In genomic region chr18:11548367-11548766, GRCh38 we compare ENCODE assay signal across 17 cellular contexts.
A peak's percentile ranks its signal among the peaks of the same experiment; 100 is the strongest.
DNase-seq lines count a peak whose midpoint lies in the region; ATAC-seq and TF ChIP-seq lines count a peak whose summit lies in the region.
"Had no signal": no experiment of that assay in that cellular context is flagged by ENCODE, and none has a peak within 500 bp of the region (broad histone marks: within the 10 kb centered on the region; RNA-seq: fewer than 3 reads in every experiment).

No MANE protein-coding gene starts in this region.

- TF ChIP-seq CTCF in brain microvascular endothelial cell (IDR thresholded peaks at IDR 0.05; ENCODE audit: low read depth, low read length, missing control alignments) = peak; percentile 7
- TF ChIP-seq CTCF in esophagus muscularis mucosa (IDR thresholded peaks at IDR 0.05) = no peak
- no peak for TF ChIP-seq CTCF in fibroblast of lung (conservative IDR thresholded peaks at IDR 0.05 in 1 of 2, IDR thresholded peaks at IDR 0.05 in 1 of 2; ENCODE audit: low read depth in 1 of 2, low read length in 2 of 2)
- no peak for TF ChIP-seq CTCF in omental fat pad (IDR thresholded peaks at IDR 0.05)

- no peak for ATAC-seq in stimulated activated naive B cell treated with anti-CD40 and anti-IgM and Interleukin-4, amounts not matched to agents 10 μg/mL and 1 μg/mL and 100 μg/mL, for 72 hours (replicated peaks)
- ATAC-seq in omental fat pad (ENCODE audit: low FRiP score) = no peak
- ATAC-seq: A549; CD8-positive, alpha-beta T cell had no signal

- peaks cover 0 to 3% of the 10 kb centered on the region in 2 donors for H3K27me3 Mint-ChIP-seq in stimulated activated naive B cell treated with anti-CD40 and anti-IgM and Interleukin-4, amounts not matched to agents 10 μg/mL and 1 μg/mL and 100 μg/mL, for 72 hours

- H3K4me1 ChIP-seq in esophagus muscularis mucosa = no peaks in the 10 kb centered on the region
- no peaks in the 10 kb centered on the region for H3K4me1 ChIP-seq in fibroblast of lung (ENCODE audit: control insufficient read depth, extremely low read depth, insufficient read depth, low read length)
- H3K4me1 ChIP-seq: A549; BLaER1 treated with 17β-estradiol and CSF1 and Interleukin-3, amounts not matched to agents 10 nM and 100 nM; Caco-2 had no signal

- H3K9me3 ChIP-seq in esophagus muscularis mucosa (peaks cover 0 to 13% (median 8%) of the 10 kb centered on the region in 4 donors), fibroblast of lung (ENCODE audit: control insufficient read depth, insufficient read depth, low read depth, low read length) (no peaks in the 10 kb centered on the region)

- in situ Hi-C loops in brain microvascular endothelial cell (cut with HindIII; ENCODE audit: low pct_ligation_motif_present, low sequenced_read_pairs) = no loop called here

- H2AFZ ChIP-seq in fibroblast of lung (ENCODE audit: low read length) = no peak overlapping the region

- peaks cover under 1 to 2% of the 10 kb centered on the region in 2 donors for H3K4me1 Mint-ChIP-seq in stimulated activated naive B cell treated with anti-CD40 and anti-IgM and Interleukin-4, amounts not matched to agents 10 μg/mL and 1 μg/mL and 100 μg/mL, for 72 hours

- no peak overlapping the region for H3K4me3 ChIP-seq in brain microvascular endothelial cell (ENCODE audit: low read depth, low read length)
- no peak overlapping the region for H3K4me3 ChIP-seq in esophagus muscularis mucosa
- H3K4me3 ChIP-seq in fibroblast of lung (replicated peaks in 1 of 4; ENCODE audit: control extremely low read depth in 1 of 4, insufficient read depth in 1 of 4, low read depth in 3 of 4, low read length in 4 of 4) = no peak overlapping the region
- H3K4me3 ChIP-seq: A549; BLaER1 treated with 17β-estradiol and CSF1 and Interleukin-3, amounts not matched to agents 10 nM and 100 nM had no signal

- H3K9me3 Mint-ChIP-seq in stimulated activated naive B cell treated with anti-CD40 and anti-IgM and Interleukin-4, amounts not matched to agents 10 μg/mL and 1 μg/mL and 100 μg/mL, for 72 hours = peaks cover 8 to 14% of the 10 kb centered on the region in 2 donors

- H4K20me1 ChIP-seq in fibroblast of lung (ENCODE audit: control insufficient read depth, extremely low read depth, insufficient read depth, low read length) = no peaks in the 10 kb centered on the region
- H4K20me1 ChIP-seq: BLaER1 treated with 17β-estradiol and CSF1 and Interleukin-3, amounts not matched to agents 10 nM and 100 nM had no signal

- no peak for DNase-seq in brain microvascular endothelial cell
- peak; percentile 66 for DNase-seq in esophagus muscularis mucosa (ENCODE audit: extremely low spot score)
- DNase-seq in fibroblast of lung (ENCODE audit: low read depth in 2 of 2) = peak; percentile 10 to 15
- DNase-seq in stimulated activated naive B cell treated with anti-CD40 and anti-IgM and Interleukin-4, amounts not matched to agents 10 μg/mL and 1 μg/mL and 100 μg/mL, for 72 hours = no peak
- DNase-seq in omental fat pad (ENCODE audit: low spot score) = no peak
- DNase-seq: AML-193; Caco-2; Calu3; CD4-positive, alpha-beta T cell; CD8-positive, alpha-beta T cell; DMS79 treated with DMSO at 0.1 percent for 48 hours; GF-D8 had no signal

- no peak for TF ChIP-seq EP300 in esophagus muscularis mucosa (IDR thresholded peaks at IDR 0.05)

- intact Hi-C loops in esophagus muscularis mucosa (cut with DNase I) = no loop called here

- H3K9ac ChIP-seq in fibroblast of lung (ENCODE audit: insufficient read depth, low read length) = no peak overlapping the region
- H3K9ac ChIP-seq: BLaER1 treated with 17β-estradiol and CSF1 and Interleukin-3, amounts not matched to agents 10 nM and 100 nM had no signal

- TF ChIP-seq POLR2A in esophagus muscularis mucosa (IDR thresholded peaks at IDR 0.05; ENCODE audit: low read depth) = no peak

- no peak overlapping the region for H3K4me3 Mint-ChIP-seq in stimulated activated naive B cell treated with anti-CD40 and anti-IgM and Interleukin-4, amounts not matched to agents 10 μg/mL and 1 μg/mL and 100 μg/mL, for 72 hours
- H3K4me3 Mint-ChIP-seq: B cell; CD4-positive, alpha-beta T cell; CD8-positive, alpha-beta T cell had no signal

- H3K4me2 ChIP-seq in fibroblast of lung (ENCODE audit: extremely low read depth, insufficient read depth, low read length) = no peak overlapping the region
- H3K4me2 ChIP-seq: A549; BLaER1 treated with 17β-estradiol and CSF1 and Interleukin-3, amounts not matched to agents 10 nM and 100 nM had no signal

- H3K27ac Mint-ChIP-seq in stimulated activated naive B cell treated with anti-CD40 and anti-IgM and Interleukin-4, amounts not matched to agents 10 μg/mL and 1 μg/mL and 100 μg/mL, for 72 hours = no peak overlapping the region
- H3K27ac Mint-ChIP-seq: B cell; CD4-positive, alpha-beta T cell; CD8-positive, alpha-beta T cell had no signal

- H3K36me3 ChIP-seq in brain microvascular endothelial cell (replicated peaks) = no peaks in the 10 kb centered on the region
- no peaks in the 10 kb centered on the region for H3K36me3 ChIP-seq in esophagus muscularis mucosa
- no peaks in the 10 kb centered on the region for H3K36me3 ChIP-seq in fibroblast of lung (ENCODE audit: control insufficient read depth, insufficient read depth, low read length)

- no peaks in the 10 kb centered on the region for H3K79me2 ChIP-seq in fibroblast of lung (ENCODE audit: control insufficient read depth, insufficient read depth, low read length)

- H3K36me3 Mint-ChIP-seq in stimulated activated naive B cell treated with anti-CD40 and anti-IgM and Interleukin-4, amounts not matched to agents 10 μg/mL and 1 μg/mL and 100 μg/mL, for 72 hours = no peaks in the 10 kb centered on the region
- H3K36me3 Mint-ChIP-seq: CD8-positive, alpha-beta T cell had no signal

- H3K27ac ChIP-seq in brain microvascular endothelial cell (no peak overlapping the region), esophagus muscularis mucosa (replicated peaks in 1 of 4) (no peak overlapping the region), fibroblast of lung (ENCODE audit: insufficient read depth, low read length) (no peak overlapping the region)
- H3K27ac ChIP-seq: 22Rv1; A549; BLaER1 treated with 17β-estradiol and CSF1 and Interleukin-3, amounts not matched to agents 10 nM and 100 nM; C4-2B had no signal

- WGBS in esophagus muscularis mucosa = 78% methylated on average over 1 of the region's 1 CpG

- H3K27me3 ChIP-seq in brain microvascular endothelial cell (replicated peaks) (no peaks in the 10 kb centered on the region), esophagus muscularis mucosa (no peaks in the 10 kb centered on the region), fibroblast of lung (ENCODE audit: control insufficient read depth, insufficient read depth, low read length) (no peaks in the 10 kb centered on the region)

Comparison
In these comparisons a context has a peak if more than half of its experiments do, and no peak if none do; other contexts are left out.
1. DNase-seq: peak in esophagus muscularis mucosa (single experiment) and fibroblast of lung (2 of 2); none in brain microvascular endothelial cell (single experiment), stimulated activated naive B cell treated with anti-CD40 and anti-IgM and Interleukin-4, amounts not matched to agents 10 μg/mL and 1 μg/mL and 100 μg/mL, for 72 hours (single experiment) and omental fat pad (single experiment).